22 cellular contexts compared by ENCODE assay signal in the genomic region with DNA sequence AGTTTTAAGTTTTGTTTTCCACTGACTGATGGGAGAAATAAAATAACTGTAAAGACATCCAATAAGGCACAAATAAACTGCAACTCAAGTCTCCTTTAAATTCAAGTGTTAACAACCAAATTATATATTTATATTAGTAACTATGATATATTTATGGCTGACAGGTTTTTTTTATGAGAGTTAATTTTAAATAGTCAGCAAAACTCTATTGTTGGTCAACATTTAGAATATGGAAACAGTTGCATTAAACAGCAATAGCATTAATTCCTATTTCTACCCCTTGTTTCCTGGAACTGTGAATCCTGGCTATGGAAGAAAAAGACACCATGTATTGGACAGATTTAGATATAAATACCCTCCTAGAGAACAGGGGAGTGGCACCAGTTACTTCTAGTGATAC.
"Had no signal": no experiment of that assay in that cellular context is flagged by ENCODE, and none has a peak within 500 bp of the region (broad histone marks: within the 10 kb centered on the region; RNA-seq: fewer than 3 reads in every experiment).

No MANE protein-coding gene starts in this region.

- H3K4me1 ChIP-seq: esophagus muscularis mucosa, foreskin keratinocyte, gastroesophageal sphincter, heart left ventricle, left lung, lower lobe of right lung had no signal

- H3K27me3 ChIP-seq: dorsolateral prefrontal cortex, esophagus muscularis mucosa, foreskin keratinocyte, gastroesophageal sphincter, heart left ventricle, left lung had no signal

- DNase-seq: dermis blood vessel endothelial cell; dorsolateral prefrontal cortex; effector CD4-positive, alpha-beta T cell; effector memory CD4-positive, alpha-beta T cell; foreskin keratinocyte; heart left ventricle; hippocampal formation; left cardiac atrium; left lung; left ventricle myocardium superior; lower lobe of right lung; mesenchymal stem cell; mucosa of descending colon; naive B cell had no signal

- H3K4me3 ChIP-seq: coronary artery, dorsolateral prefrontal cortex, esophagus muscularis mucosa, gastroesophageal sphincter, heart left ventricle, left lung, lower lobe of right lung, mucosa of descending colon had no signal

- H3K27ac ChIP-seq: coronary artery, dorsolateral prefrontal cortex, esophagus muscularis mucosa, foreskin keratinocyte, gastroesophageal sphincter, heart left ventricle, left lung, lower lobe of right lung had no signal

- H3K4me1 Mint-ChIP-seq: mesothelial cell of epicardium had no signal

- H3K36me3 ChIP-seq: esophagus muscularis mucosa, gastroesophageal sphincter, heart left ventricle, left lung, lower lobe of right lung had no signal

- H3K27ac Mint-ChIP-seq: mesothelial cell of epicardium had no signal

- ATAC-seq: foreskin keratinocyte, gastroesophageal sphincter, heart left ventricle, left cardiac atrium, left lung, left ventricle myocardium superior, lower lobe of right lung, mucosa of descending colon had no signal

- H3K4me3 Mint-ChIP-seq: mesothelial cell of epicardium, naive B cell had no signal

- H3K9me3 ChIP-seq: gastroesophageal sphincter, left lung, lower lobe of right lung, mucosa of descending colon had no signal

- FAIRE-seq: endothelial cell of umbilical vein, frontal cortex, islet of Langerhans, keratinocyte had no signal

- H3K27me3 Mint-ChIP-seq: naive B cell had no signal
